Comparison of ENCODE assay signal across 17 cellular contexts in the genomic region with DNA sequence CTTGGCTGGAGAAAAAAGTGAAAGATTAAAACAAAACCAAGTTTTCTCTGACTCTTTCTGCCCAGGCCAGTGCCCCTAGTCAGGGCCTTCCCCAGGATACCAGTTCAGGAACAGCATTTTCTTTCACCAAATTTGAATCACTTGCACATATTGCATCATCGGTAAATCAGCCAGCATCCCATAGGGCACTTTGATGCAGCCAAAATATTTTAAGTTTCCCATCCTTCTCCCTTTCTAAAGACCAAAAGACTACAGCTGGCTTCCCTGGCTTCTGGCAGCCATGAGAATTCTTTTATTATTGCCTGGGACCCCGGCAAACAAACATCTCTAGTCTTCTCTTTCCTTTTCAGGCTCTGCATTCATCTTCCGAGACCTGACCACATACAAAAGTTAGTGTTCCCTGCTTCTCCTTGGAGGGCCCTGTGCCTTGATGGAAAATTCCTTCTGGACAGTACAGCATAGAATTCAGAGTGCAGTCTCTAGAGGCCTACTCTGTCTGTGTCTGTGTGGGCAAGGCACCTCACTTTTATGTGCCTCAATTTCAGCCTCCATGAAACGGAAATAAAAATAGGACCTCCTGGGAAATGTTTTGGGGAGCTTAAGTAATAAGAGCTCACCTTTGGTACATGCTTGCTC.
DNase-seq lines count a peak whose midpoint lies in the region; ATAC-seq, FAIRE-seq and TF ChIP-seq lines count a peak whose summit lies in the region.
"Had no signal": no experiment of that assay in that cellular context is flagged by ENCODE, and none has a peak within 500 bp of the region (broad histone marks: within the 10 kb centered on the region; RNA-seq: fewer than 3 reads in every experiment).

No MANE protein-coding gene starts in this region.

- no peaks in the 10 kb centered on the region for H4K20me1 ChIP-seq in K562 (replicated peaks; ENCODE audit: control insufficient read depth, insufficient read depth, low read length)

- WGBS in K562 (ENCODE audit: insufficient coverage, low coverage, missing lambda C conversion rate) = 0% methylated on average over 4 of the region's 4 CpGs

- H3K27ac ChIP-seq in K562 (ENCODE audit: extremely low read depth, low read depth, low read length) (no peak overlapping the region), tibial artery (no peak overlapping the region)
- H3K27ac ChIP-seq: C4-2B, Peyer's patch had no signal

- no peaks in the 10 kb centered on the region for H3K79me2 ChIP-seq in K562 (ENCODE audit: control insufficient read depth, insufficient read depth, low read length)

- ATAC-seq in K562 = no peak
- peak; percentile 82 for ATAC-seq in left ventricle myocardium superior

- H3K9ac ChIP-seq in K562 (ENCODE audit: insufficient read depth in 1 of 2, low read depth in 2 of 2, low read length in 2 of 2) = no peak overlapping the region

- no peak for TF ChIP-seq EP300 in K562 (IDR thresholded peaks at IDR 0.05; ENCODE audit: low read length)

- H3K36me3 ChIP-seq in K562 (ENCODE audit: control insufficient read depth, insufficient read depth, low read length) (no peaks in the 10 kb centered on the region), tibial artery (no peaks in the 10 kb centered on the region), MG63 (no peaks in the 10 kb centered on the region)
- H3K36me3 ChIP-seq: Peyer's patch had no signal

- POLR2A ChIA-PET in K562 (lab: Yijun Ruan, JAX) = no interaction called here

- TF ChIP-seq CTCF in K562 (IDR thresholded peaks at IDR 0.05 in 2 of 3, conservative IDR thresholded peaks at IDR 0.05 in 1 of 3; ENCODE audit: insufficient read depth in 2 of 3, low read depth in 1 of 3, low read length in 3 of 3) (no peak), tibial artery (IDR thresholded peaks at IDR 0.05) (no peak)

- H3K9me1 ChIP-seq in K562 (ENCODE audit: control insufficient read depth, insufficient read depth, low read length) = no peaks in the 10 kb centered on the region

- in situ Hi-C loops in G401 (cut with HindIII; ENCODE audit: low sequenced_read_pairs) (no loop called here), K562 (cut with MboI) (no loop called here)

- intact Hi-C loops in K562 (cut with micrococcal nuclease) = no loop called here
- intact Hi-C loops in left ventricle myocardium superior (cut with micrococcal nuclease) = no loop called here
- intact Hi-C loops in tibial artery (cut with DNase I; ENCODE audit: low total_unique reads) = no loop called here

- no peak for TF ChIP-seq POLR2A in K562 (conservative IDR thresholded peaks at IDR 0.05)

- TF ChIP-seq RAD21 in K562 (CRISPR knock-in tag; conservative IDR thresholded peaks at IDR 0.05 in 1 of 2, IDR thresholded peaks at IDR 0.05 in 1 of 2) = no peak

- H3K9me3 ChIP-seq in K562 (replicated peaks; ENCODE audit: control insufficient read depth, insufficient read depth, low read depth, low read length) (no peaks in the 10 kb centered on the region), tibial artery (no peaks in the 10 kb centered on the region), MG63 (no peaks in the 10 kb centered on the region)
- H3K9me3 ChIP-seq: Peyer's patch had no signal

- H3K4me1 ChIP-seq in K562 (replicated peaks in 1 of 2; ENCODE audit: control insufficient read depth in 2 of 2, insufficient read depth in 2 of 2, low read length in 2 of 2) = no peaks in the 10 kb centered on the region
- peaks cover 0 to 6% (median 0%) of the 10 kb centered on the region in 4 donors for H3K4me1 ChIP-seq in tibial artery
- H3K4me1 ChIP-seq: Peyer's patch had no signal

- CTCF ChIA-PET in K562 (lab: Yijun Ruan, JAX; ENCODE audit: low intra/inter-chr PET ratio) = no interaction called here

- DNase-seq in G401 (ENCODE audit: low spot score) (peak; percentile 7), K562 (ENCODE audit: extremely low read depth in 1 of 4, low spot score in 3 of 4) (no peak), left ventricle myocardium superior (no peak), putamen (ENCODE audit: low spot score) (peak; percentile 15), tibial artery (no peak), NCI-H748 treated with DMSO at 0.1 percent for 48 hours (lab: John Stamatoyannopoulos, UW) (no peak), MG63 (no peak)
- DNase-seq: NCI-H1048, NCI-H1436, NCI-H1930, NCI-H526 treated with DMSO at 0.1 percent for 48 hours, Peyer's patch had no signal

- no TSS peak for BruUV-seq in K562 (replicated peaks; lab: Mats Ljungman, UMichigan)

- no peak overlapping the region for H2AFZ ChIP-seq in K562 (ENCODE audit: low read depth, low read length)

- FAIRE-seq in K562 (lab: Jason Lieb, UNC) = no peak
- FAIRE-seq: D721Med, GM12892, GM18507, H54 had no signal

- H3K4me3 ChIP-seq in K562 (no peak overlapping the region), tibial artery (no peak overlapping the region), MG63 (no peak overlapping the region)
- H3K4me3 ChIP-seq: Peyer's patch had no signal

- no peak overlapping the region for H3K4me2 ChIP-seq in K562 (ENCODE audit: insufficient read depth, low read length)

- H3K27me3 ChIP-seq in K562 (ENCODE audit: control insufficient read depth in 2 of 2, insufficient read depth in 2 of 2, low read length in 2 of 2) (no peaks in the 10 kb centered on the region), tibial artery (no peaks in the 10 kb centered on the region), MG63 (no peaks in the 10 kb centered on the region)
- H3K27me3 ChIP-seq: Peyer's patch had no signal

TF ChIP-seq in K562, 482 proteins besides CTCF, POLR2A, EP300 and RAD21 (continues in another document):
- TF ChIP-seq CEBPG (CRISPR knock-in tag; IDR thresholded peaks at IDR 0.05) = no peak
- peak; percentile 31 to 72; a peak in 1 of 4 replicates for TF ChIP-seq CEBPG (tag; conservative IDR thresholded peaks at IDR 0.05 in 1 of 2, IDR thresholded peaks at IDR 0.05 in 1 of 2)
- TF ChIP-seq, protein P1, sequence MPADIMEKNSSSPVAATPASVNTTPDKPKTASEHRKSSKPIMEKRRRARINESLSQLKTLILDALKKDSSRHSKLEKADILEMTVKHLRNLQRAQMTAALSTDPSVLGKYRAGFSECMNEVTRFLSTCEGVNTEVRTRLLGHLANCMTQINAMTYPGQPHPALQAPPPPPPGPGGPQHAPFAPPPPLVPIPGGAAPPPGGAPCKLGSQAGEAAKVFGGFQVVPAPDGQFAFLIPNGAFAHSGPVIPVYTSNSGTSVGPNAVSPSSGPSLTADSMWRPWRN (IDR thresholded peaks at IDR 0.05; ENCODE audit: low read depth) = no peak
- TF ChIP-seq, protein P2, sequence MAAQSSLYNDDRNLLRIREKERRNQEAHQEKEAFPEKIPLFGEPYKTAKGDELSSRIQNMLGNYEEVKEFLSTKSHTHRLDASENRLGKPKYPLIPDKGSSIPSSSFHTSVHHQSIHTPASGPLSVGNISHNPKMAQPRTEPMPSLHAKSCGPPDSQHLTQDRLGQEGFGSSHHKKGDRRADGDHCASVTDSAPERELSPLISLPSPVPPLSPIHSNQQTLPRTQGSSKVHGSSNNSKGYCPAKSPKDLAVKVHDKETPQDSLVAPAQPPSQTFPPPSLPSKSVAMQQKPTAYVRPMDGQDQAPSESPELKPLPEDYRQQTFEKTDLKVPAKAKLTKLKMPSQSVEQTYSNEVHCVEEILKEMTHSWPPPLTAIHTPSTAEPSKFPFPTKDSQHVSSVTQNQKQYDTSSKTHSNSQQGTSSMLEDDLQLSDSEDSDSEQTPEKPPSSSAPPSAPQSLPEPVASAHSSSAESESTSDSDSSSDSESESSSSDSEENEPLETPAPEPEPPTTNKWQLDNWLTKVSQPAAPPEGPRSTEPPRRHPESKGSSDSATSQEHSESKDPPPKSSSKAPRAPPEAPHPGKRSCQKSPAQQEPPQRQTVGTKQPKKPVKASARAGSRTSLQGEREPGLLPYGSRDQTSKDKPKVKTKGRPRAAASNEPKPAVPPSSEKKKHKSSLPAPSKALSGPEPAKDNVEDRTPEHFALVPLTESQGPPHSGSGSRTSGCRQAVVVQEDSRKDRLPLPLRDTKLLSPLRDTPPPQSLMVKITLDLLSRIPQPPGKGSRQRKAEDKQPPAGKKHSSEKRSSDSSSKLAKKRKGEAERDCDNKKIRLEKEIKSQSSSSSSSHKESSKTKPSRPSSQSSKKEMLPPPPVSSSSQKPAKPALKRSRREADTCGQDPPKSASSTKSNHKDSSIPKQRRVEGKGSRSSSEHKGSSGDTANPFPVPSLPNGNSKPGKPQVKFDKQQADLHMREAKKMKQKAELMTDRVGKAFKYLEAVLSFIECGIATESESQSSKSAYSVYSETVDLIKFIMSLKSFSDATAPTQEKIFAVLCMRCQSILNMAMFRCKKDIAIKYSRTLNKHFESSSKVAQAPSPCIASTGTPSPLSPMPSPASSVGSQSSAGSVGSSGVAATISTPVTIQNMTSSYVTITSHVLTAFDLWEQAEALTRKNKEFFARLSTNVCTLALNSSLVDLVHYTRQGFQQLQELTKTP (IDR thresholded peaks at IDR 0.05; ENCODE audit: low read depth in 1 of 2, partially characterized antibody in 2 of 2) = no peak
- TF ChIP-seq ZKSCAN8 (CRISPR knock-in tag; IDR thresholded peaks at IDR 0.05) = no peak
- no peak for TF ChIP-seq FOS (IDR thresholded peaks at IDR 0.05; ENCODE audit: extremely low read depth, insufficient read length)
- no peak for TF ChIP-seq MTA2 (IDR thresholded peaks at IDR 0.05; ENCODE audit: low read depth)
- TF ChIP-seq ATF3 (IDR thresholded peaks at IDR 0.05) = peak; percentile 53
- no peak for TF ChIP-seq ATF3 (CRISPR knock-in tag; conservative IDR thresholded peaks at IDR 0.05)
- TF ChIP-seq, protein P3, sequence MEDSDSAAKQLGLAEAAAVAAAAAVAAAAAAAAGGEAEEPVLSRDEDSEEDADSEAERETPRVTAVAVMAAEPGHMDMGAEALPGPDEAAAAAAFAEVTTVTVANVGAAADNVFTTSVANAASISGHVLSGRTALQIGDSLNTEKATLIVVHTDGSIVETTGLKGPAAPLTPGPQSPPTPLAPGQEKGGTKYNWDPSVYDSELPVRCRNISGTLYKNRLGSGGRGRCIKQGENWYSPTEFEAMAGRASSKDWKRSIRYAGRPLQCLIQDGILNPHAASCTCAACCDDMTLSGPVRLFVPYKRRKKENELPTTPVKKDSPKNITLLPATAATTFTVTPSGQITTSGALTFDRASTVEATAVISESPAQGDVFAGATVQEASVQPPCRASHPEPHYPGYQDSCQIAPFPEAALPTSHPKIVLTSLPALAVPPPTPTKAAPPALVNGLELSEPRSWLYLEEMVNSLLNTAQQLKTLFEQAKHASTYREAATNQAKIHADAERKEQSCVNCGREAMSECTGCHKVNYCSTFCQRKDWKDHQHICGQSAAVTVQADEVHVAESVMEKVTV (CRISPR knock-in tag; IDR thresholded peaks at IDR 0.05) = no peak
- 0 out of 2 replicates have a peak, but pooled peaks have one; percentile 14 for TF ChIP-seq CEBPB (tag; IDR thresholded peaks at IDR 0.05)

Comparison
In these comparisons a context has a peak if more than half of its experiments do, and no peak if none do; other contexts are left out.
1. DNase-seq: peak in G401 (single experiment) and putamen (single experiment); none in K562 (0 of 4), left ventricle myocardium superior (single experiment), tibial artery (0 of 2), NCI-H748 treated with DMSO at 0.1 percent for 48 hours (single experiment) and MG63 (single experiment).